28 cellular contexts compared by ENCODE assay signal in the genomic region with DNA sequence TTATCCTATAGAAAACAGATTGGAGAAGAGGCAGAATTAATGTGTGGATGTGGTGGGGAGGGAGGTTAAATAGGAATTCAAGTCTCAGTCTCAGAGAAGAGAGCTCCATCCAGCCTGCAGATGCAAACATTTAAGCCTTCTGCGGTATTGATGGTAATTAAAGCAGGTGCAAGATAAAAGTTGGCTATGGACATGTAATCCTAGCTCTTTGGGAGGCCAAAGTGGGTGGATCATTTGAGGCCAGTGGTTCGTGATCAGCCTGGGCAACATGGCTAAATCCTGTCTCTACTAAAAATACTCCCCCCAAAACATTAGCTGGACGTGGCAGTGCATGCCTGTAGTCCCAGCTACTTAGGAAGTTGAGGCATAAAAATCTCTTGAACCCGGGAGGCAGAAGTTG.
"Had no signal": no experiment of that assay in that cellular context is flagged by ENCODE, and none has a peak within 500 bp of the region (broad histone marks: within the 10 kb centered on the region; RNA-seq: fewer than 3 reads in every experiment).

No MANE protein-coding gene starts in this region.

- H3K4me3 ChIP-seq: ascending aorta, cardiac muscle cell had no signal

- DNase-seq: activated B cell treated with CpG ODN at 0.5 μM for 24 hours; activated CD4-positive, alpha-beta memory T cell treated with anti-CD3 and anti-CD28 coated beads, Interleukin-2, amount 10 ng/mL, durations not matched to agents 7 days and 5 days; activated CD4-positive, alpha-beta T cell treated with anti-CD3 and anti-CD28 coated beads for 4 hours; activated CD4-positive, alpha-beta T cell treated with anti-CD3 and anti-CD28 coated beads, Interleukin-2, amount 10 ng/mL, durations not matched to agents 24 days and 14 days; activated CD4-positive, alpha-beta T cell treated with anti-CD3 and anti-CD28 coated beads, Interleukin-2, amount 50 U/mL, for 1 hour; activated CD4-positive, alpha-beta T cell treated with anti-CD3 and anti-CD28 coated beads, Interleukin-2, amount 50 U/mL, for 48 hours; activated CD4-positive, CD25-positive, alpha-beta regulatory T cell treated with anti-CD3 and anti-CD28 coated beads, Interleukin-2, amount 50 U/mL, for 72 hours; activated CD8-positive, alpha-beta memory T cell treated with anti-CD3 and anti-CD28 coated beads for 24 hours; activated CD8-positive, alpha-beta memory T cell treated with anti-CD3 and anti-CD28 coated beads, Interleukin-2, amount 10 ng/mL, durations not matched to agents 7 days and 5 days; activated CD8-positive, alpha-beta memory T cell treated with anti-CD3 and anti-CD28 coated beads, Interleukin-2, amount 50 U/mL, for 48 hours; activated CD8-positive, alpha-beta T cell treated with anti-CD3 and anti-CD28 coated beads, Interleukin-2, amount 10 ng/mL, durations not matched to agents 7 days and 5 days; activated effector memory CD4-positive, alpha-beta T cell treated with Interleukin-2 at 50 U/mL for 16 hours; activated gamma-delta T cell; activated naive CD4-positive, alpha-beta T cell treated with anti-CD3 and anti-CD28 coated beads, Interleukin-2, amount 10 ng/mL, durations not matched to agents 7 days and 5 days; activated naive CD4-positive, alpha-beta T cell treated with Interleukin-2 at 50 U/mL for 16 hours; activated naive CD8-positive, alpha-beta T cell treated with anti-CD3 and anti-CD28 coated beads, Interleukin-2, amount 10 ng/mL, durations not matched to agents 7 days and 5 days; activated naive CD8-positive, alpha-beta T cell treated with anti-CD3 and anti-CD28 coated beads, Interleukin-2, amount 50 U/mL, for 24 hours; activated T-cell treated with anti-CD3 and anti-CD28 coated beads, Interleukin-2, amount 50 U/mL, for 24 hours; activated T-cell treated with anti-CD3 and anti-CD28 coated beads, Interleukin-2, amount 50 U/mL, for 48 hours; amygdala; anterior cingulate cortex; caudate nucleus; cerebellar nuclear complex; T-helper 1 cell; T-helper 2 cell; T-helper 9 cell had no signal
